Comparison of ENCODE assay signal across 1 cellular context in the genomic region with DNA sequence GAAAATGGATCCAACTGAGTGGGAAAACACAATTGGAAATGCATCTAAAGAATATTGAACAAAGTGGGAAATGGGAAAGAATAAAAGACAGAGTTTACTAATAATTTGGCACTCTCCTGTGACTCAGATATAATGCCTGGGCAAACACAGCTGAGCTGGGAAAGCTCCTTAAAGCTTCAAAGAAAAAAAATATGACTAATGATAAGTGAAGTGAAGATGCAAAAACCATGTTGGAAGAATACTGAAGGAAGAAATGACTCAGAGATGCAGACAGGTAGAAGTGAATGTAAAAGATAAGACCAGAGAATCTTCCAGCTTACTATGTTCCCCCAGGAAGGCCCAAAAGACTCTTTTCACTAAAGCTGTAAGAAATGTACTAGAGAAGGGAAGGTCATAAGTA.
TF ChIP-seq lines count a peak whose summit lies in the region.

No MANE protein-coding gene starts in this region.

TF ChIP-seq in GM23338, 12 proteins besides CTCF, POLR2A, EP300 and RAD21 (continued from another document):
- TF ChIP-seq ZNF462 (CRISPR knock-in tag; IDR thresholded peaks at IDR 0.05) (no peak), NANOG (IDR thresholded peaks at IDR 0.05; ENCODE audit: borderline replicate concordance) (no peak)
